ENCODE assay signal across 18 cellular contexts in genomic region chr2:231392431-231393148, GRCh38. TPM values are rescaled to one million over a fixed set of nuclear protein-coding genes. Genes with fewer than 3 reads are reported as not detected.
DNase-seq lines count a peak whose midpoint lies in the region; ATAC-seq and TF ChIP-seq lines count a peak whose summit lies in the region.
"Had no signal": no experiment of that assay in that cellular context is flagged by ENCODE, and none has a peak within 500 bp of the region (broad histone marks: within the 10 kb centered on the region; RNA-seq: fewer than 3 reads in every experiment).

No MANE protein-coding gene starts in this region.

- H3K79me2 ChIP-seq in DOHH2 (ENCODE audit: control insufficient read depth, low read length) (peaks cover 21% of the 10 kb centered on the region), H9 (ENCODE audit: insufficient read depth, low read length) (no peaks in the 10 kb centered on the region; the same call in 1 of the 2 replicates), mesendoderm (ENCODE audit: control insufficient read depth, insufficient read depth, low read length) (peaks cover 17% of the 10 kb centered on the region), neural progenitor cell (ENCODE audit: low read depth) (no peaks in the 10 kb centered on the region)

- no peak overlapping the region for H4K8ac ChIP-seq in H9 (replicated peaks; ENCODE audit: insufficient read length, low read depth, low read length)
- no peak overlapping the region for H4K8ac ChIP-seq in mesendoderm (ENCODE audit: low read depth, low read length)

- H3K56ac ChIP-seq in H9 (ENCODE audit: insufficient read length, low read depth, low read length), result no peak overlapping the region
- H3K56ac ChIP-seq in mesendoderm (ENCODE audit: low read length), result peak overlapping the region; percentile 65

- H3K18ac ChIP-seq in H9 (ENCODE audit: insufficient read length, low read depth, low read length) (no peak overlapping the region), mesendoderm (ENCODE audit: low read length) (no peak overlapping the region)

- H4K20me1 ChIP-seq in DOHH2 (ENCODE audit: control insufficient read depth, insufficient read depth, low read depth, low read length), result no peaks in the 10 kb centered on the region
- no peaks in the 10 kb centered on the region for H4K20me1 ChIP-seq in H9 (ENCODE audit: control insufficient read depth, insufficient read depth, insufficient read length)
- no peaks in the 10 kb centered on the region for H4K20me1 ChIP-seq in neural progenitor cell (ENCODE audit: low read depth)

- H3T11ph ChIP-seq in H9 (ENCODE audit: low read length), result no peak overlapping the region

- no peak overlapping the region for H2AFZ ChIP-seq in H9 (ENCODE audit: low read length)
- H2AFZ ChIP-seq in neural progenitor cell (replicated peaks), result no peak overlapping the region

- no peak overlapping the region for H3K4ac ChIP-seq in H9 (ENCODE audit: low read depth, low read length)
- no peak overlapping the region for H3K4ac ChIP-seq in mesendoderm (ENCODE audit: low read depth, low read length)

- H2BK12ac ChIP-seq in H9 (ENCODE audit: insufficient read length, low read depth, low read length), result no peak overlapping the region

- no peak overlapping the region for H2AK5ac ChIP-seq in H9 (ENCODE audit: insufficient read length, low read length)
- H2AK5ac ChIP-seq in mesendoderm (ENCODE audit: low read length), result peak overlapping the region; percentile 11

- no CpG with 5 or more reads among the region's 14 CpGs for WGBS in H9 (ENCODE audit: extremely low coverage, insufficient read length, low lambda C conversion rate)
- WGBS in mesendoderm (ENCODE audit: extremely low coverage, insufficient coverage, low lambda C conversion rate), result no CpG with 5 or more reads among the region's 14 CpGs

- no peaks in the 10 kb centered on the region for H3K9me3 ChIP-seq in DOHH2 (ENCODE audit: control insufficient read depth, insufficient read depth, low read length)
- H3K9me3 ChIP-seq in H9 (ENCODE audit: control insufficient read depth, low read depth, low read length), result no peaks in the 10 kb centered on the region
- no peaks in the 10 kb centered on the region for H3K9me3 ChIP-seq in neural progenitor cell (ENCODE audit: low read depth)
- H3K9me3 ChIP-seq: HAP-1, right lobe of liver, uterus had no signal

- no peak overlapping the region for H2BK20ac ChIP-seq in H9 (ENCODE audit: low read depth, low read length, poor library complexity, severe bottlenecking)

- H3K4me1 ChIP-seq in DOHH2 (ENCODE audit: control insufficient read depth, low read length) (peaks cover 47% of the 10 kb centered on the region), H9 (ENCODE audit: insufficient read depth, low read length) (no peaks in the 10 kb centered on the region; the same call in 1 of the 2 replicates), mesendoderm (ENCODE audit: control insufficient read depth, low read depth, low read length) (peaks cover 8% of the 10 kb centered on the region), neural progenitor cell (peaks cover 11% of the 10 kb centered on the region)
- H3K4me1 ChIP-seq: HAP-1, right lobe of liver had no signal

- peaks cover 14% of the 10 kb centered on the region for H3F3A ChIP-seq in DOHH2 (ENCODE audit: control insufficient read depth, insufficient read depth)
- peaks cover 13% of the 10 kb centered on the region for H3F3A ChIP-seq in neural progenitor cell (ENCODE audit: low read depth)

- H3K23me2 ChIP-seq in H9 (ENCODE audit: insufficient read length, low read depth, low read length, poor library complexity, severe bottlenecking), result peaks cover 9% of the 10 kb centered on the region

- H3K27ac ChIP-seq in DOHH2 (ENCODE audit: low read depth, low read length) (peak overlapping the region; percentile 93), H9 (ENCODE audit: insufficient read length, low read depth, low read length) (no peak overlapping the region), mesendoderm (ENCODE audit: low read depth, low read length) (no peak overlapping the region), neural progenitor cell (no peak overlapping the region)
- H3K27ac ChIP-seq: right lobe of liver, uterus had no signal

- H3K23ac ChIP-seq in H9 (ENCODE audit: insufficient read length, low read depth, low read length) (no peak overlapping the region), mesendoderm (ENCODE audit: low read length) (no peak overlapping the region)

- H2BK5ac ChIP-seq in H9 (ENCODE audit: insufficient read length, low read length) (no peak overlapping the region), mesendoderm (ENCODE audit: low read length) (peak overlapping the region; percentile 35)

- no peak for ATAC-seq in activated naive CD8-positive, alpha-beta T cell treated with anti-CD3 and anti-CD28 coated beads, Interleukin-2, amount 50 U/mL, for 24 hours

- H2BK120ac ChIP-seq in H9 (ENCODE audit: low read depth, low read length, poor library complexity, severe bottlenecking), result no peak overlapping the region
- H2BK120ac ChIP-seq in mesendoderm (ENCODE audit: low read depth, low read length), result no peak overlapping the region

- H3K27ac Mint-ChIP-seq in H9 (peak overlapping the region in 2 of 3 experiments; percentile 68; a peak in 3 of 7 replicates), neural progenitor cell (no peak overlapping the region)
- peak overlapping the region; percentile 92 for H3K27ac Mint-ChIP-seq in activated naive CD8-positive, alpha-beta T cell treated with anti-CD3 and anti-CD28 coated beads, Interleukin-2, amount 50 U/mL, for 24 hours
- H3K27ac Mint-ChIP-seq: endodermal cell had no signal

- DNase-seq in H9 (no peak), mesendoderm (no peak), neural progenitor cell (ENCODE audit: low spot score) (no peak), NCI-H2029 (lab: John Stamatoyannopoulos, UW) (no peak), NOMO-1 treated with dmso at 0.1 percent for 144 hours (lab: John Stamatoyannopoulos, UW; ENCODE audit: unreplicated experiment) (no peak)
- DNase-seq in activated naive CD8-positive, alpha-beta T cell treated with anti-CD3 and anti-CD28 coated beads, Interleukin-2, amount 50 U/mL, for 24 hours, result no peak
- no peak for DNase-seq in effector CD4-positive, alpha-beta T cell
- DNase-seq: activated CD4-positive, alpha-beta T cell treated with anti-CD3 and anti-CD28 coated beads, Interleukin-2, amount 50 U/mL, for 4 hours; NCI-H1417; NCI-H774; occipital lobe; RPMI8226; uterus had no signal

- H3K27me3 ChIP-seq in DOHH2 (ENCODE audit: control insufficient read depth, low read length), result no peaks in the 10 kb centered on the region
- no peaks in the 10 kb centered on the region for H3K27me3 ChIP-seq in H9 (ENCODE audit: insufficient read depth, low read length)
- H3K27me3 ChIP-seq in mesendoderm (ENCODE audit: insufficient read depth, low read length, poor library complexity), result no peaks in the 10 kb centered on the region
- peaks cover 34% of the 10 kb centered on the region for H3K27me3 ChIP-seq in neural progenitor cell
- H3K27me3 ChIP-seq: right lobe of liver had no signal

- no peak overlapping the region for H3K14ac ChIP-seq in H9 (ENCODE audit: insufficient read depth, low read length)

- H3K4me2 ChIP-seq in DOHH2 (ENCODE audit: low read length), result peak overlapping the region; percentile 88
- H3K4me2 ChIP-seq in H9 (ENCODE audit: insufficient read depth, insufficient read length, low read length), result no peak overlapping the region
- no peak overlapping the region for H3K4me2 ChIP-seq in mesendoderm (ENCODE audit: low read length)
- no peak overlapping the region for H3K4me2 ChIP-seq in neural progenitor cell

- TF ChIP-seq CTCF in DOHH2 (IDR thresholded peaks at IDR 0.05; ENCODE audit: low read depth, low read length, poor library complexity, severe bottlenecking) (no peak), H9 (conservative IDR thresholded peaks at IDR 0.05) (no peak), neural progenitor cell (IDR thresholded peaks at IDR 0.05) (no peak)

- H3K27me3 Mint-ChIP-seq in H9 (ENCODE audit: low read depth) (peaks cover 3% of the 10 kb centered on the region; the same call in 1 of the 2 replicates), neural progenitor cell (ENCODE audit: insufficient read depth, low read depth) (peaks cover 35% of the 10 kb centered on the region)
- peaks cover 20% of the 10 kb centered on the region for H3K27me3 Mint-ChIP-seq in activated naive CD8-positive, alpha-beta T cell treated with anti-CD3 and anti-CD28 coated beads, Interleukin-2, amount 50 U/mL, for 24 hours

- H3K9me3 Mint-ChIP-seq in H9 (no peaks in the 10 kb centered on the region; a peak in 1 of 5 replicates), neural progenitor cell (no peaks in the 10 kb centered on the region)
- no peaks in the 10 kb centered on the region for H3K9me3 Mint-ChIP-seq in activated naive CD8-positive, alpha-beta T cell treated with anti-CD3 and anti-CD28 coated beads, Interleukin-2, amount 50 U/mL, for 24 hours
- H3K9me3 Mint-ChIP-seq: endodermal cell had no signal

- H3K36me3 Mint-ChIP-seq in H9 (ENCODE audit: insufficient read depth in 1 of 3, low read depth in 3 of 3) (peaks cover under 1 to 5% (median under 1%) of the 10 kb centered on the region in 3 experiments; a peak in 5 of 7 replicates), neural progenitor cell (no peaks in the 10 kb centered on the region)
- H3K36me3 Mint-ChIP-seq in activated naive CD8-positive, alpha-beta T cell treated with anti-CD3 and anti-CD28 coated beads, Interleukin-2, amount 50 U/mL, for 24 hours (ENCODE audit: low read depth), result no peaks in the 10 kb centered on the region

- H3K4me3 Mint-ChIP-seq in H9 (no peak overlapping the region; a peak in 1 of 5 replicates), neural progenitor cell (no peak overlapping the region)
- no peak overlapping the region for H3K4me3 Mint-ChIP-seq in activated naive CD8-positive, alpha-beta T cell treated with anti-CD3 and anti-CD28 coated beads, Interleukin-2, amount 50 U/mL, for 24 hours
- H3K4me3 Mint-ChIP-seq: endodermal cell had no signal

- no peak overlapping the region for H4K91ac ChIP-seq in H9 (ENCODE audit: insufficient read length, low read depth, low read length)

- no peak overlapping the region for H3K9ac ChIP-seq in H9 (ENCODE audit: extremely low read depth, insufficient read length, low read length)
- H3K9ac ChIP-seq in mesendoderm (ENCODE audit: low read length), result peak overlapping the region; percentile 29
- no peak overlapping the region for H3K9ac ChIP-seq in neural progenitor cell

- H3K9me2 ChIP-seq in DOHH2 (replicated peaks; ENCODE audit: control insufficient read depth, low read length), result no peaks in the 10 kb centered on the region

- no peak overlapping the region for H4K5ac ChIP-seq in H9 (ENCODE audit: insufficient read length, low read depth, low read length)
- H4K5ac ChIP-seq in mesendoderm (ENCODE audit: low read length), result no peak overlapping the region

- H3K4me1 Mint-ChIP-seq in H9, result peaks cover 45 to 53% of the 10 kb centered on the region in 2 experiments
- peaks cover 40% of the 10 kb centered on the region for H3K4me1 Mint-ChIP-seq in activated naive CD8-positive, alpha-beta T cell treated with anti-CD3 and anti-CD28 coated beads, Interleukin-2, amount 50 U/mL, for 24 hours
- H3K4me1 Mint-ChIP-seq in neural progenitor cell, result peaks cover 15% of the 10 kb centered on the region

- no peaks in the 10 kb centered on the region for H3K79me1 ChIP-seq in H9 (ENCODE audit: insufficient read depth, low read depth, low read length, poor library complexity, severe bottlenecking)
- peaks cover 3% of the 10 kb centered on the region for H3K79me1 ChIP-seq in mesendoderm (ENCODE audit: low read length)

- H2BK15ac ChIP-seq in H9 (ENCODE audit: low read depth, low read length) (no peak overlapping the region), mesendoderm (replicated peaks; ENCODE audit: low read depth) (no peak overlapping the region)

- 0 out of 2 replicates have a peak, but pooled peaks cover 2% of the 10 kb centered on the region for H3K36me3 ChIP-seq in DOHH2 (ENCODE audit: control insufficient read depth, low read length)
- H3K36me3 ChIP-seq in mesendoderm (ENCODE audit: control insufficient read depth, insufficient read depth, low read length), result no peaks in the 10 kb centered on the region
- H3K36me3 ChIP-seq in neural progenitor cell, result no peaks in the 10 kb centered on the region
- H3K36me3 ChIP-seq: HAP-1, right lobe of liver, uterus had no signal

- H3K4me3 ChIP-seq in DOHH2 (ENCODE audit: low read length) (peak overlapping the region; percentile 80), mesendoderm (ENCODE audit: low read length) (no peak overlapping the region), neural progenitor cell (no peak overlapping the region)
- H3K4me3 ChIP-seq: HAP-1, right lobe of liver, uterus had no signal

RNA-seq across cellular contexts. Expression of gene B3GNT7, which starts 2.9 kb away (rescaled TPM):
- 39.1 and 42.2 TPM in 2 replicates for total RNA-seq in H9 (2021)
- 121 TPM for polyA plus RNA-seq in mesendoderm (2013, experiment 1 of 2)
- polyA plus RNA-seq in mesendoderm (2013, experiment 2 of 2), result 118 TPM
- total RNA-seq in neural progenitor cell (ENCODE audit: low replicate concordance), result 0.90 and 1.5 TPM in 2 replicates
- total RNA-seq: LHCN-M2 had no signal

Comparison
In these comparisons a context has a peak if more than half of its experiments do, and no peak if none do; other contexts are left out.
1. RNA of gene B3GNT7, which starts 2.9 kb away (total RNA-seq): 39.1 to 42.2 TPM in H9; 0.90 to 1.5 TPM in neural progenitor cell; every median in the first group is over 10 times any median in the second.